ENCODE assay signal across 2 cellular contexts in genomic region chr1:44587796-44588460, GRCh38.
TF ChIP-seq lines count a peak whose summit lies in the region.

No MANE protein-coding gene starts in this region.

TF ChIP-seq in HEK293T, 16 proteins besides CTCF, POLR2A, EP300 and RAD21 (continued from another document):
- no peak for TF ChIP-seq FOXA1 (IDR thresholded peaks at IDR 0.05)
- TF ChIP-seq FOXM1 (IDR thresholded peaks at IDR 0.05; ENCODE audit: borderline replicate concordance), result no peak
- no peak for TF ChIP-seq ZNF384 (IDR thresholded peaks at IDR 0.05)
- no peak for TF ChIP-seq HDGF (IDR thresholded peaks at IDR 0.05; ENCODE audit: borderline replicate concordance)
- TF ChIP-seq TARDBP (IDR thresholded peaks at IDR 0.05), result no peak
- TF ChIP-seq SP1 (IDR thresholded peaks at IDR 0.05), result no peak

TF ChIP-seq in K562, 482 proteins besides CTCF, POLR2A, EP300 and RAD21 (continued from another document):
- TF ChIP-seq NFE2 (IDR thresholded peaks at IDR 0.05; ENCODE audit: low read depth) (peak; percentile 49), PBX2 (CRISPR knock-in tag; IDR thresholded peaks at IDR 0.05; ENCODE audit: low read depth) (no peak), PBX2 (tag; conservative IDR thresholded peaks at IDR 0.05; ENCODE audit: low read depth) (peak; percentile 79), PKNOX1 (IDR thresholded peaks at IDR 0.05) (peak; percentile 67), ARNT (IDR thresholded peaks at IDR 0.05) (no peak), CBFA2T3 (IDR thresholded peaks at IDR 0.05) (peak; percentile 77), ZNF407 (IDR thresholded peaks at IDR 0.05; ENCODE audit: low read depth) (no peak), ASH1L (IDR thresholded peaks at IDR 0.05; ENCODE audit: borderline replicate concordance, low read depth, partially characterized antibody) (no peak), DPF2 (IDR thresholded peaks at IDR 0.05) (0 out of 2 replicates have a peak, but pooled peaks have one; percentile 26), EGR1 (conservative IDR thresholded peaks at IDR 0.05) (peak; percentile 37), TEAD4 (IDR thresholded peaks at IDR 0.05; ENCODE audit: low read length) (peak; percentile 44; the same call in 1 of the 2 replicates), TEAD4 (CRISPR knock-in tag; IDR thresholded peaks at IDR 0.05; ENCODE audit: borderline replicate concordance) (no peak), ESRRA (IDR thresholded peaks at IDR 0.05; ENCODE audit: borderline replicate concordance, low read depth) (no peak), TFAP4 (CRISPR knock-in tag; IDR thresholded peaks at IDR 0.05; ENCODE audit: borderline replicate concordance) (peak; percentile 35; the same call in 1 of the 2 replicates), MEIS2 (IDR thresholded peaks at IDR 0.05; ENCODE audit: partially characterized antibody) (peak; percentile 80), CBFA2T2 (conservative IDR thresholded peaks at IDR 0.05) (peak; percentile 62), KDM1A (IDR thresholded peaks at IDR 0.05) (peak; percentile 12 to 48; a peak in 1 of 4 replicates), ZNF655 (CRISPR knock-in tag; IDR thresholded peaks at IDR 0.05) (no peak), ATF3 (IDR thresholded peaks at IDR 0.05) (0 out of 2 replicates have a peak, but pooled peaks have one; percentile 7), ATF3 (CRISPR knock-in tag; conservative IDR thresholded peaks at IDR 0.05) (no peak), TAL1 (IDR thresholded peaks at IDR 0.05) (peak; percentile 49; the same call in 1 of the 2 replicates), ARID1B (IDR thresholded peaks at IDR 0.05) (peak; percentile 44), ZNF785 (CRISPR knock-in tag; IDR thresholded peaks at IDR 0.05) (no peak)
